39 cellular contexts compared by ENCODE assay signal in the genomic region with DNA sequence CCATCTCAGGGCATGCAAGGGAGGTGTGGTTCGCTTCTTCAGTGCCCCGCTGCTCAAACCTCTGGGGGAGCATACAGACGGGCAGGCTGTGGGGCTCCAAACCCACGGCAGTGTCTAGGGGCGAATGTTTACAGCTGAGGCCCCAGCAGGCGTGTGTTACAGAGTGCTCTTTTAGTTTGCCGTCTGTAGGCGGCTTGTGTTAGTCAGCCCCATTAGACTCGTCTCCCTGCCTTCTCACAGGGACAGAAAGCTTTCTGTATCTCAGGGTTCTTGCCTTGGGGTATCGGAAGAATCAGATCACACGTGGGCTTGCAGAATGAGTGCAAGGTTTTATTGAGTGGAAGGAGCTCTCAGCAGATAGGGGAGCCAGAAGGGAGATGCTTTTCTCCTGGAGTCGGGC. TPM values are rescaled to one million over a fixed set of nuclear protein-coding genes. Genes with fewer than 3 reads are reported as not detected.
"Had no signal": no experiment of that assay in that cellular context is flagged by ENCODE, and none has a peak within 500 bp of the region (broad histone marks: within the 10 kb centered on the region; RNA-seq: fewer than 3 reads in every experiment).

No MANE protein-coding gene starts in this region.

- H3K27ac ChIP-seq: ascending aorta, breast epithelium, VCaP had no signal

- H3K9me3 Mint-ChIP-seq: activated B cell treated with CpG ODN at 0.5 μM for 24 hours; activated CD4-positive, alpha-beta memory T cell treated with anti-CD3 and anti-CD28 coated beads for 36 hours; activated CD4-positive, alpha-beta T cell treated with anti-CD3 and anti-CD28 coated beads, Interleukin-2, amount 10 ng/mL, durations not matched to agents 24 days and 14 days; activated CD8-positive, alpha-beta T cell treated with anti-CD3 and anti-CD28 coated beads for 36 hours; activated naive CD4-positive, alpha-beta T cell treated with anti-CD3 and anti-CD28 coated beads, Interleukin-2, amount 10 ng/mL, durations not matched to agents 7 days and 5 days; activated naive CD4-positive, alpha-beta T cell treated with anti-CD3 and anti-CD28 coated beads, Interleukin-2, amount 50 U/mL, for 24 hours; activated naive CD8-positive, alpha-beta T cell treated with anti-CD3 and anti-CD28 coated beads, Interleukin-2, amount 10 ng/mL, durations not matched to agents 7 days and 5 days; activated naive CD8-positive, alpha-beta T cell treated with anti-CD3 and anti-CD28 coated beads, Interleukin-2, amount 50 U/mL, for 24 hours; activated T-cell treated with anti-CD3 and anti-CD28 coated beads, Interleukin-2, amount 50 U/mL, for 4 hours; activated T-helper 1 cell treated with anti-CD3 and anti-CD28 coated beads, Interleukin-12 subunit alpha, Interleukin-12 subunit beta, Interleukin-2, Interleukin-4 antibody, amounts not matched to agents 30 ng/mL and 10 ng/mL and 1 ng/mL, durations not matched to agents 14 hours and 24 hours and 36 hours; activated T-helper 17 cell treated with anti-CD3 and anti-CD28 coated beads, Interleukin-2, amount 50 U/mL, for 72 hours; T-helper 1 cell treated with Interleukin-12 subunit alpha and Interleukin-12 subunit beta and Interleukin-4 antibody, amounts not matched to agents 30 μg/mL and 1 μg/mL, for 36 hours; T-helper 2 cell treated with Interferon-gamma antibody and Interleukin-4, amounts not matched to agents 5 μg/mL and 100 μg/mL, for 36 hours had no signal

- H3K27me3 ChIP-seq: ascending aorta had no signal

- FAIRE-seq: TTC549 had no signal

- H3K4me3 Mint-ChIP-seq: activated B cell treated with CpG ODN at 0.5 μM for 24 hours; activated CD4-positive, alpha-beta memory T cell treated with anti-CD3 and anti-CD28 coated beads for 36 hours; activated CD4-positive, alpha-beta T cell treated with anti-CD3 and anti-CD28 coated beads, Interleukin-2, amount 10 ng/mL, durations not matched to agents 24 days and 14 days; activated CD8-positive, alpha-beta T cell treated with anti-CD3 and anti-CD28 coated beads for 36 hours; activated naive CD4-positive, alpha-beta T cell treated with anti-CD3 and anti-CD28 coated beads, Interleukin-2, amount 10 ng/mL, durations not matched to agents 7 days and 5 days; activated naive CD4-positive, alpha-beta T cell treated with anti-CD3 and anti-CD28 coated beads, Interleukin-2, amount 50 U/mL, for 24 hours; activated naive CD8-positive, alpha-beta T cell; activated naive CD8-positive, alpha-beta T cell treated with anti-CD3 and anti-CD28 coated beads, Interleukin-2, amount 10 ng/mL, durations not matched to agents 7 days and 5 days; activated naive CD8-positive, alpha-beta T cell treated with anti-CD3 and anti-CD28 coated beads, Interleukin-2, amount 50 U/mL, for 24 hours; activated T-cell treated with anti-CD3 and anti-CD28 coated beads, Interleukin-2, amount 50 U/mL, for 4 hours; activated T-cell treated with anti-CD3 and anti-CD28 coated beads, Interleukin-2, amount 50 U/mL, for 72 hours; activated T-helper 1 cell treated with anti-CD3 and anti-CD28 coated beads, Interleukin-12 subunit alpha, Interleukin-12 subunit beta, Interleukin-2, Interleukin-4 antibody, amounts not matched to agents 30 ng/mL and 10 ng/mL and 1 ng/mL, durations not matched to agents 14 hours and 24 hours and 36 hours; activated T-helper 17 cell treated with anti-CD3 and anti-CD28 coated beads, Interleukin-2, amount 50 U/mL, for 72 hours; brain; T-helper 1 cell treated with Interleukin-12 subunit alpha and Interleukin-12 subunit beta and Interleukin-4 antibody, amounts not matched to agents 30 μg/mL and 1 μg/mL, for 36 hours; T-helper 2 cell treated with Interferon-gamma antibody and Interleukin-4, amounts not matched to agents 5 μg/mL and 100 μg/mL, for 36 hours had no signal

- H3K9me3 ChIP-seq: ascending aorta, breast epithelium had no signal

- H3K4me1 Mint-ChIP-seq: activated B cell treated with CpG ODN at 0.5 μM for 24 hours; activated CD4-positive, alpha-beta T cell treated with anti-CD3 and anti-CD28 coated beads, Interleukin-2, amount 10 ng/mL, durations not matched to agents 24 days and 14 days; activated naive CD4-positive, alpha-beta T cell treated with anti-CD3 and anti-CD28 coated beads, Interleukin-2, amount 10 ng/mL, durations not matched to agents 7 days and 5 days; activated naive CD4-positive, alpha-beta T cell treated with anti-CD3 and anti-CD28 coated beads, Interleukin-2, amount 50 U/mL, for 24 hours; activated naive CD8-positive, alpha-beta T cell treated with anti-CD3 and anti-CD28 coated beads, Interleukin-2, amount 10 ng/mL, durations not matched to agents 7 days and 5 days; activated T-helper 17 cell treated with anti-CD3 and anti-CD28 coated beads, Interleukin-2, amount 50 U/mL, for 72 hours; brain had no signal

- H3K27ac Mint-ChIP-seq: activated B cell treated with CpG ODN at 0.5 μM for 24 hours; activated CD4-positive, alpha-beta memory T cell treated with anti-CD3 and anti-CD28 coated beads for 36 hours; activated CD4-positive, alpha-beta T cell treated with anti-CD3 and anti-CD28 coated beads, Interleukin-2, amount 10 ng/mL, durations not matched to agents 24 days and 14 days; activated CD8-positive, alpha-beta T cell treated with anti-CD3 and anti-CD28 coated beads for 36 hours; activated naive CD4-positive, alpha-beta T cell treated with anti-CD3 and anti-CD28 coated beads, Interleukin-2, amount 10 ng/mL, durations not matched to agents 7 days and 5 days; activated naive CD4-positive, alpha-beta T cell treated with anti-CD3 and anti-CD28 coated beads, Interleukin-2, amount 50 U/mL, for 24 hours; activated naive CD8-positive, alpha-beta T cell; activated naive CD8-positive, alpha-beta T cell treated with anti-CD3 and anti-CD28 coated beads, Interleukin-2, amount 10 ng/mL, durations not matched to agents 7 days and 5 days; activated naive CD8-positive, alpha-beta T cell treated with anti-CD3 and anti-CD28 coated beads, Interleukin-2, amount 50 U/mL, for 24 hours; activated T-cell treated with anti-CD3 and anti-CD28 coated beads, Interleukin-2, amount 50 U/mL, for 72 hours; activated T-helper 1 cell treated with anti-CD3 and anti-CD28 coated beads, Interleukin-12 subunit alpha, Interleukin-12 subunit beta, Interleukin-2, Interleukin-4 antibody, amounts not matched to agents 30 ng/mL and 10 ng/mL and 1 ng/mL, durations not matched to agents 14 hours and 24 hours and 36 hours; activated T-helper 17 cell treated with anti-CD3 and anti-CD28 coated beads, Interleukin-2, amount 50 U/mL, for 72 hours; brain; T-helper 1 cell treated with Interleukin-12 subunit alpha and Interleukin-12 subunit beta and Interleukin-4 antibody, amounts not matched to agents 30 μg/mL and 1 μg/mL, for 36 hours; T-helper 2 cell treated with Interferon-gamma antibody and Interleukin-4, amounts not matched to agents 5 μg/mL and 100 μg/mL, for 36 hours had no signal

- ATAC-seq: activated CD8-positive, alpha-beta T cell treated with anti-CD3 and anti-CD28 coated beads for 36 hours; activated naive CD8-positive, alpha-beta T cell treated with anti-CD3 and anti-CD28 coated beads, Interleukin-2, amount 50 U/mL, for 24 hours; activated T-cell treated with anti-CD3 and anti-CD28 coated beads, Interleukin-2, amount 50 U/mL, for 4 hours; activated T-cell treated with anti-CD3 and anti-CD28 coated beads, Interleukin-2, amount 50 U/mL, for 72 hours; activated T-helper 17 cell treated with anti-CD3 and anti-CD28 coated beads, Interleukin-2, amount 50 U/mL, for 72 hours had no signal

- H3K36me3 ChIP-seq: ascending aorta, breast epithelium had no signal

- H3K36me3 Mint-ChIP-seq: activated CD4-positive, alpha-beta memory T cell treated with anti-CD3 and anti-CD28 coated beads for 36 hours; activated naive CD4-positive, alpha-beta T cell treated with anti-CD3 and anti-CD28 coated beads, Interleukin-2, amount 10 ng/mL, durations not matched to agents 7 days and 5 days; activated naive CD4-positive, alpha-beta T cell treated with anti-CD3 and anti-CD28 coated beads, Interleukin-2, amount 50 U/mL, for 24 hours; activated naive CD8-positive, alpha-beta T cell; activated naive CD8-positive, alpha-beta T cell treated with anti-CD3 and anti-CD28 coated beads, Interleukin-2, amount 10 ng/mL, durations not matched to agents 7 days and 5 days; brain had no signal

- H3K4me3 ChIP-seq: ascending aorta, breast epithelium had no signal

- DNase-seq: activated B cell treated with CpG ODN at 0.5 μM for 24 hours; activated CD4-positive, alpha-beta memory T cell treated with anti-CD3 and anti-CD28 coated beads for 36 hours; activated CD4-positive, alpha-beta T cell treated with anti-CD3 and anti-CD28 coated beads for 4 hours; activated CD4-positive, alpha-beta T cell treated with anti-CD3 and anti-CD28 coated beads, Interleukin-2, amount 10 ng/mL, durations not matched to agents 24 days and 14 days; activated CD4-positive, alpha-beta T cell treated with anti-CD3 and anti-CD28 coated beads, Interleukin-2, amount 50 U/mL, for 1 hour; activated CD4-positive, alpha-beta T cell treated with anti-CD3 and anti-CD28 coated beads, Interleukin-2, amount 50 U/mL, for 4 hours; activated CD4-positive, CD25-positive, alpha-beta regulatory T cell treated with anti-CD3 and anti-CD28 coated beads, Interleukin-2, amount 50 U/mL, for 72 hours; activated CD8-positive, alpha-beta memory T cell treated with anti-CD3 and anti-CD28 coated beads, Interleukin-2, amount 50 U/mL, for 4 hours; activated CD8-positive, alpha-beta T cell treated with anti-CD3 and anti-CD28 coated beads for 36 hours; activated effector memory CD4-positive, alpha-beta T cell treated with Interleukin-2 at 50 U/mL for 16 hours; activated gamma-delta T cell; activated naive CD4-positive, alpha-beta T cell treated with anti-CD3 and anti-CD28 coated beads, Interleukin-2, amount 10 ng/mL, durations not matched to agents 7 days and 5 days; activated naive CD4-positive, alpha-beta T cell treated with Interleukin-2 at 50 U/mL for 16 hours; activated naive CD8-positive, alpha-beta T cell treated with anti-CD3 and anti-CD28 coated beads, Interleukin-2, amount 10 ng/mL, durations not matched to agents 7 days and 5 days; activated naive CD8-positive, alpha-beta T cell treated with anti-CD3 and anti-CD28 coated beads, Interleukin-2, amount 50 U/mL, for 24 hours; activated T-cell treated with anti-CD3 and anti-CD28 coated beads for 4 hours; activated T-cell treated with anti-CD3 and anti-CD28 coated beads, Interleukin-2, amount 50 U/mL, for 1 hour; activated T-cell treated with anti-CD3 and anti-CD28 coated beads, Interleukin-2, amount 50 U/mL, for 4 hours; activated T-cell treated with anti-CD3 and anti-CD28 coated beads, Interleukin-2, amount 50 U/mL, for 72 hours; anterior cingulate cortex; central memory CD4-positive, alpha-beta T cell; T-helper 1 cell; T-helper 2 cell; T-helper 9 cell had no signal

- H3K4me1 ChIP-seq: ascending aorta, breast epithelium had no signal

- H3K27me3 Mint-ChIP-seq: activated CD4-positive, alpha-beta memory T cell treated with anti-CD3 and anti-CD28 coated beads for 36 hours; activated CD4-positive, alpha-beta T cell treated with anti-CD3 and anti-CD28 coated beads, Interleukin-2, amount 10 ng/mL, durations not matched to agents 24 days and 14 days; activated CD8-positive, alpha-beta T cell treated with anti-CD3 and anti-CD28 coated beads for 36 hours; activated naive CD4-positive, alpha-beta T cell treated with anti-CD3 and anti-CD28 coated beads, Interleukin-2, amount 10 ng/mL, durations not matched to agents 7 days and 5 days; activated naive CD4-positive, alpha-beta T cell treated with anti-CD3 and anti-CD28 coated beads, Interleukin-2, amount 50 U/mL, for 24 hours; activated naive CD8-positive, alpha-beta T cell treated with anti-CD3 and anti-CD28 coated beads, Interleukin-2, amount 10 ng/mL, durations not matched to agents 7 days and 5 days; activated naive CD8-positive, alpha-beta T cell treated with anti-CD3 and anti-CD28 coated beads, Interleukin-2, amount 50 U/mL, for 24 hours; activated T-helper 17 cell treated with anti-CD3 and anti-CD28 coated beads, Interleukin-2, amount 50 U/mL, for 72 hours; brain had no signal

RNA-seq across cellular contexts. Expression of gene RS1, which starts 10.6 kb away (rescaled TPM):
- total RNA-seq: activated B cell treated with CpG ODN at 0.5 μM for 24 hours; activated CD4-positive, alpha-beta memory T cell treated with anti-CD3 and anti-CD28 coated beads for 36 hours; activated CD4-positive, alpha-beta T cell treated with anti-CD3 and anti-CD28 coated beads, Interleukin-2, amount 10 ng/mL, durations not matched to agents 24 days and 14 days; activated CD8-positive, alpha-beta memory T cell treated with anti-CD3 and anti-CD28 coated beads for 36 hours; activated CD8-positive, alpha-beta T cell treated with anti-CD3 and anti-CD28 coated beads for 36 hours; activated naive CD8-positive, alpha-beta T cell treated with anti-CD3 and anti-CD28 coated beads, Interleukin-2, amount 10 ng/mL, durations not matched to agents 7 days and 5 days; activated T-cell treated with anti-CD3 and anti-CD28 coated beads, Interleukin-2, amount 50 U/mL, for 4 hours; activated T-cell treated with anti-CD3 and anti-CD28 coated beads, Interleukin-2, amount 50 U/mL, for 72 hours; activated T-helper 1 cell treated with anti-CD3 and anti-CD28 coated beads, Interleukin-12 subunit alpha, Interleukin-12 subunit beta, Interleukin-2, Interleukin-4 antibody, amounts not matched to agents 30 ng/mL and 10 ng/mL and 1 ng/mL, durations not matched to agents 14 hours and 24 hours and 36 hours; activated T-helper 17 cell treated with anti-CD3 and anti-CD28 coated beads, Interleukin-2, amount 50 U/mL, for 72 hours; ascending aorta; breast epithelium; cardiac septum; cerebellum had no signal
- polyA plus RNA-seq: adipose tissue had no signal

RNA-seq across cellular contexts. Expression of gene PPEF1, which starts 46.2 kb away (rescaled TPM):
- total RNA-seq: activated B cell treated with CpG ODN at 0.5 μM for 24 hours; activated CD4-positive, alpha-beta T cell treated with anti-CD3 and anti-CD28 coated beads, Interleukin-2, amount 10 ng/mL, durations not matched to agents 24 days and 14 days; activated CD8-positive, alpha-beta memory T cell treated with anti-CD3 and anti-CD28 coated beads for 36 hours; activated CD8-positive, alpha-beta T cell treated with anti-CD3 and anti-CD28 coated beads for 36 hours; activated naive CD8-positive, alpha-beta T cell treated with anti-CD3 and anti-CD28 coated beads, Interleukin-2, amount 10 ng/mL, durations not matched to agents 7 days and 5 days; activated T-helper 1 cell treated with anti-CD3 and anti-CD28 coated beads, Interleukin-12 subunit alpha, Interleukin-12 subunit beta, Interleukin-2, Interleukin-4 antibody, amounts not matched to agents 30 ng/mL and 10 ng/mL and 1 ng/mL, durations not matched to agents 14 hours and 24 hours and 36 hours; ascending aorta had no signal
